ENCODE assay signal across 22 cellular contexts in the genomic region with DNA sequence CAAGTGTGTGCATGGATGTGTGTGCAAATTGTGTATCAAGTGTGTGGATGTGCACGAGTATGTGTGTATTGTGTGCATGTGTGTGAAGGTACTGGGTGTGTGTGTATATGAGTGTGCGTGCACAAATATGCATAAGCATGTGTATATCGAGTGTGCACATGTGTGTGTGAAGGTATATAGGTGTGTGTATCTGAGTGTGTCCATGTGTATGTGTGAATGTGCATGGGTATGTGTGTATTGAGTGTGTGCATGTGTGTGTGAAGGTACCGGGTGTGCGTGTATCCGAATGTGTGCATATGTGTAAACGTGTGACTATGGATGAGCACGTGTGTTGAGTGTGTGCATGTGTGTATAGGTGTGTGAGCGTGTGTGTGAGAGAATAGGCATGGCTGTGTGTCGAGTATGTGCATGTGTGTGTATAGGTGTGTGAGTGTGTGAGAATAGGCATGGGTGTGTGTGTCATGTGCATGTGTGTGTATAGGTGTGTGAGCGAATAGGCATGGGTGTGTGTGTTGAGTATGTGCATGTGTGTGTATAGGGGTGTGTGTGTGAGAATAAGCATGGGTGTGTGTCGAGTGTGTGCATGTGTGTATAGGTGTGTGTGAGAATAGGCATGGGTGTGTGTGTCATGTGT. TPM values are rescaled to one million over a fixed set of nuclear protein-coding genes. Genes with fewer than 3 reads are reported as not detected.
A peak's percentile ranks its signal among the peaks of the same experiment; 100 is the strongest.
DNase-seq lines count a peak whose midpoint lies in the region; ATAC-seq, FAIRE-seq and TF ChIP-seq lines count a peak whose summit lies in the region.
"Had no signal": no experiment of that assay in that cellular context is flagged by ENCODE, and none has a peak within 500 bp of the region (broad histone marks: within the 10 kb centered on the region; RNA-seq: fewer than 3 reads in every experiment).

No MANE protein-coding gene starts in this region.

- no peak for TF ChIP-seq POLR2A in GM12892 (IDR thresholded peaks at IDR 0.05; ENCODE audit: low read depth, low read length)
- no peak for TF ChIP-seq POLR2A in H1 (IDR thresholded peaks at IDR 0.05; ENCODE audit: control extremely low read depth in 1 of 2, low read depth in 2 of 2, low read length in 2 of 2)

- peaks cover 26% of the 10 kb centered on the region for H3K27me3 Mint-ChIP-seq in WTC11 (ENCODE audit: low read depth)
- H3K27me3 Mint-ChIP-seq in activated CD8-positive, alpha-beta memory T cell treated with anti-CD3 and anti-CD28 coated beads, Interleukin-2, amount 10 ng/mL, durations not matched to agents 7 days and 5 days: no peaks in the 10 kb centered on the region
- H3K27me3 Mint-ChIP-seq: CD4-positive, CD25-positive, alpha-beta regulatory T cell; CD8-positive, alpha-beta memory T cell; IgD-negative memory B cell had no signal

- no peaks in the 10 kb centered on the region for H3K4me1 Mint-ChIP-seq in WTC11
- no peaks in the 10 kb centered on the region for H3K4me1 Mint-ChIP-seq in activated CD8-positive, alpha-beta memory T cell treated with anti-CD3 and anti-CD28 coated beads, Interleukin-2, amount 10 ng/mL, durations not matched to agents 7 days and 5 days
- H3K4me1 Mint-ChIP-seq: CD8-positive, alpha-beta memory T cell; IgD-negative memory B cell had no signal

- H3K27ac ChIP-seq in H1 (ENCODE audit: low read depth, low read length): no peak overlapping the region
- H3K27ac ChIP-seq: GM23248, HL-60 had no signal

- no peak for TF ChIP-seq RAD21 in H1 (IDR thresholded peaks at IDR 0.05 in 1 of 2, conservative IDR thresholded peaks at IDR 0.05 in 1 of 2; ENCODE audit: low read depth in 2 of 2, low read length in 2 of 2)

- no peaks in the 10 kb centered on the region for H3K4me1 ChIP-seq in H1 (replicated peaks in 1 of 4; ENCODE audit: control insufficient read depth in 3 of 4, insufficient read depth in 4 of 4, low read length in 3 of 4)
- H3K4me1 ChIP-seq: BE2C had no signal

- H2BK15ac ChIP-seq in H1 (ENCODE audit: low read length): no peak overlapping the region

- TF ChIP-seq EP300 in H1 (IDR thresholded peaks at IDR 0.05; ENCODE audit: borderline replicate concordance in 1 of 2, low read depth in 2 of 2, low read length in 2 of 2): no peak

- H2AFZ ChIP-seq in H1 (ENCODE audit: low read length): no peak overlapping the region
- H2AFZ ChIP-seq: GM23248 had no signal

- H3K23ac ChIP-seq in H1 (ENCODE audit: insufficient read length): no peak overlapping the region

- H3K4me3 ChIP-seq in H1 (ENCODE audit: extremely low read depth in 1 of 4, insufficient read depth in 2 of 4, low read depth in 3 of 4, low read length in 4 of 4): no peak overlapping the region
- H3K4me3 ChIP-seq: GM23248 had no signal

- peak overlapping the region; percentile 37 for H4K91ac ChIP-seq in H1 (replicated peaks; ENCODE audit: insufficient read length, low read length)

- H2BK120ac ChIP-seq in H1 (replicated peaks; ENCODE audit: low read depth, low read length): no peak overlapping the region

- no peak overlapping the region; the same call in 1 of the 2 replicates for H2BK12ac ChIP-seq in H1 (ENCODE audit: low read depth, low read length)

- peaks cover 0 to 7% of the 10 kb centered on the region in 2 experiments; a peak in 2 of 4 replicates for H3K79me2 ChIP-seq in H1 (ENCODE audit: control insufficient read depth in 1 of 2, insufficient read depth in 2 of 2, low read length in 2 of 2)

- peaks cover 0 to 14% of the 10 kb centered on the region in 2 experiments; a peak in 2 of 4 replicates for H3K9me3 ChIP-seq in H1 (ENCODE audit: insufficient read depth in 2 of 2, low read depth in 1 of 2, low read length in 1 of 2)

- no peak for TF ChIP-seq CTCF in D721Med (IDR thresholded peaks at IDR 0.05; ENCODE audit: insufficient read depth, missing control alignments)
- no peak for TF ChIP-seq CTCF in WTC11 (IDR thresholded peaks at IDR 0.05)
- no peak for TF ChIP-seq CTCF in H1 (IDR thresholded peaks at IDR 0.05; ENCODE audit: control extremely low read depth in 1 of 3, insufficient read depth in 1 of 3, low read depth in 1 of 3, low read length in 3 of 3)

- H3K27ac Mint-ChIP-seq in WTC11: no peak overlapping the region
- no peak overlapping the region for H3K27ac Mint-ChIP-seq in activated CD8-positive, alpha-beta memory T cell treated with anti-CD3 and anti-CD28 coated beads, Interleukin-2, amount 10 ng/mL, durations not matched to agents 7 days and 5 days
- H3K27ac Mint-ChIP-seq: CD4-positive, CD25-positive, alpha-beta regulatory T cell; CD8-positive, alpha-beta memory T cell; IgD-negative memory B cell had no signal

- H3K23me2 ChIP-seq in H1 (ENCODE audit: low read depth, low read length): peaks cover 17% of the 10 kb centered on the region

- WGBS in H1 (ENCODE audit: extremely low coverage in 1 of 2, insufficient coverage in 1 of 2, insufficient read length in 1 of 2, insufficient replicate concordance in 2 of 2, low coverage in 1 of 2, low lambda C conversion rate in 2 of 2, missing lambda C conversion rate in 1 of 2), 2 experiments: 86% methylated on average over 12 of the region's 12 CpGs; no CpG with 5 or more reads in 1 of the 2 experiments

- CTCF ChIA-PET in WTC11 (lab: Charles Lee) (no interaction called here), H1 (lab: Charles Lee; ENCODE audit: partially characterized antibody) (no interaction called here)
- CTCF ChIA-PET in activated CD8-positive, alpha-beta memory T cell treated with anti-CD3 and anti-CD28 coated beads, Interleukin-2, amount 10 ng/mL, durations not matched to agents 7 days and 5 days (lab: Charles Lee): no interaction called here

- no peak overlapping the region for H3K18ac ChIP-seq in H1 (ENCODE audit: extremely low read depth, low read length)

- no peak for DNase-seq in D721Med (ENCODE audit: insufficient read length, low spot score)
- no peak for DNase-seq in GM12892 (ENCODE audit: insufficient read length)
- DNase-seq in WTC11 (ENCODE audit: low spot score): no peak
- DNase-seq in H1 (ENCODE audit: low read depth in 1 of 2, low spot score in 2 of 2): no peak
- no peak for DNase-seq in dedifferentiated amniotic fluid mesenchymal stem cell (ENCODE audit: extremely low spot score)
- no peak for DNase-seq in activated CD8-positive, alpha-beta memory T cell treated with anti-CD3 and anti-CD28 coated beads, Interleukin-2, amount 10 ng/mL, durations not matched to agents 7 days and 5 days
- DNase-seq: ACHN; BE2C; C1 segment of cervical spinal cord; CD4-positive, CD25-positive, alpha-beta regulatory T cell; CD8-positive, alpha-beta memory T cell; COR-L47; GM23248; H7; Kasumi-1; KG1 had no signal

- peak; percentile 58 for FAIRE-seq in D721Med (lab: Jason Lieb, UNC)
- peak; percentile 14 for FAIRE-seq in GM12892 (lab: Jason Lieb, UNC)
- no peak for FAIRE-seq in H1 (lab: Jason Lieb, UNC)
- FAIRE-seq: A204.1, G401.6 had no signal

- no peaks in the 10 kb centered on the region for H3K79me1 ChIP-seq in H1 (ENCODE audit: low read depth, low read length)

- no peaks in the 10 kb centered on the region; a peak in 2 of 7 replicates for H3K27me3 ChIP-seq in H1 (replicated peaks in 1 of 4; ENCODE audit: control insufficient read depth in 3 of 4, extremely low read depth in 1 of 4, insufficient read depth in 3 of 4, low read length in 3 of 4)
- H3K27me3 ChIP-seq: BE2C had no signal

- no peak overlapping the region for H4K8ac ChIP-seq in H1 (ENCODE audit: extremely low read depth, insufficient read depth, low read length)

- peak overlapping the region; percentile 66 for H3K4ac ChIP-seq in H1 (replicated peaks; ENCODE audit: insufficient read length, low read depth, low read length)

- peak overlapping the region; percentile 49 for H3K14ac ChIP-seq in H1 (ENCODE audit: insufficient read length)

- H3K36me3 Mint-ChIP-seq in WTC11: no peaks in the 10 kb centered on the region
- no peaks in the 10 kb centered on the region for H3K36me3 Mint-ChIP-seq in activated CD8-positive, alpha-beta memory T cell treated with anti-CD3 and anti-CD28 coated beads, Interleukin-2, amount 10 ng/mL, durations not matched to agents 7 days and 5 days
- H3K36me3 Mint-ChIP-seq: IgD-negative memory B cell had no signal

- POLR2A ChIA-PET in WTC11 (lab: Charles Lee): no interaction called here
- POLR2A ChIA-PET in H1 (lab: Charles Lee; ENCODE audit: partially characterized antibody): no interaction called here

- ATAC-seq in WTC11 (no peak), HG03108 (IDR thresholded peaks at IDR 0.05; ENCODE audit: unreplicated experiment) (no peak)
- ATAC-seq in activated CD8-positive, alpha-beta memory T cell treated with anti-CD3 and anti-CD28 coated beads, Interleukin-2, amount 10 ng/mL, durations not matched to agents 7 days and 5 days: no peak
- ATAC-seq: HCT116 had no signal

- H2AK5ac ChIP-seq in H1 (ENCODE audit: low read depth, low read length): peak overlapping the region; percentile 97

- H4K5ac ChIP-seq in H1 (ENCODE audit: insufficient read length, low read depth, low read length): no peak overlapping the region

- no peaks in the 10 kb centered on the region; a peak in 1 of 8 replicates for H3K36me3 ChIP-seq in H1 (ENCODE audit: control insufficient read depth in 2 of 4, insufficient read depth in 4 of 4, low read length in 3 of 4)
- H3K36me3 ChIP-seq: BE2C had no signal

- H3K56ac ChIP-seq in H1 (replicated peaks; ENCODE audit: insufficient read length, low read depth, low read length): peak overlapping the region; percentile 65

- H3K9me3 Mint-ChIP-seq in WTC11: peaks cover 6% of the 10 kb centered on the region
- H3K9me3 Mint-ChIP-seq in activated CD8-positive, alpha-beta memory T cell treated with anti-CD3 and anti-CD28 coated beads, Interleukin-2, amount 10 ng/mL, durations not matched to agents 7 days and 5 days (ENCODE audit: low read depth): peaks cover 2% of the 10 kb centered on the region
- H3K9me3 Mint-ChIP-seq: CD8-positive, alpha-beta memory T cell; IgD-negative memory B cell had no signal

- H3K9ac ChIP-seq in H1 (replicated peaks in 1 of 4; ENCODE audit: extremely low read depth in 1 of 4, low read depth in 3 of 4, low read length in 3 of 4): peak overlapping the region in 1 of 4 experiments; percentile 25; a peak in 2 of 7 replicates
- H3K9ac ChIP-seq: GM23248 had no signal

- H2BK5ac ChIP-seq in H1 (ENCODE audit: low read depth, low read length): no peak overlapping the region

- H2BK20ac ChIP-seq in H1 (ENCODE audit: low read length): no peak overlapping the region

- H3K4me3 Mint-ChIP-seq in WTC11: no peak overlapping the region
- no peak overlapping the region for H3K4me3 Mint-ChIP-seq in activated CD8-positive, alpha-beta memory T cell treated with anti-CD3 and anti-CD28 coated beads, Interleukin-2, amount 10 ng/mL, durations not matched to agents 7 days and 5 days
- H3K4me3 Mint-ChIP-seq: CD4-positive, CD25-positive, alpha-beta regulatory T cell; CD8-positive, alpha-beta memory T cell; IgD-negative memory B cell had no signal

- H4K20me1 ChIP-seq in H1 (replicated peaks in 1 of 2; ENCODE audit: control insufficient read depth in 1 of 2, insufficient read depth in 2 of 2, low read length in 2 of 2): peaks cover 0 to 23% of the 10 kb centered on the region in 2 experiments

- no peak overlapping the region; a peak in 1 of 4 replicates for H3K4me2 ChIP-seq in H1 (ENCODE audit: insufficient read depth in 1 of 2, low read depth in 2 of 2, low read length in 2 of 2)

RNA-seq across cellular contexts. Expression of gene EVI5L, which starts 12.8 kb away (rescaled TPM):
- polyA plus RNA-seq in GM12892 (2012; ENCODE audit: missing spikeins): 7.0 TPM
- 10.5 to 13.7 TPM (median 13.6 TPM) in 3 replicates for total RNA-seq in WTC11 (2021)
- 10.4 and 11.0 TPM in 2 replicates for total RNA-seq in H1 (2021; fragmentation: NEBNext Ultra II Directional; extraction: Animal tissue kit (Norgen Biotek cat#: 25700))
- polyA plus RNA-seq in H1 (2011; rRNA removed): 7.2 and 13.1 TPM in 2 replicates
- 8.2 TPM for polyA plus RNA-seq in H1 (2011; cell fraction: cytosol; rRNA removed)
- 15.2 TPM for polyA plus RNA-seq in H1 (2011; cell fraction: nucleus; rRNA removed)
- 6.8 to 10.5 TPM (median 9.9 TPM) in 4 replicates for polyA plus RNA-seq in H1 (2012, experiment 1 of 2)
- polyA plus RNA-seq in H1 (2012, experiment 2 of 2): 10.7 TPM
- polyA plus RNA-seq in H1 (2013, experiment 1 of 2): 7.7 TPM
- polyA plus RNA-seq in H1 (2013, experiment 2 of 2): 7.8 TPM
- polyA minus RNA-seq in H1 (2011; rRNA and poly(A)+ RNA removed): 7.2 and 14.2 TPM in 2 replicates
- polyA minus RNA-seq in H1 (2011; cell fraction: cytosol; rRNA and poly(A)+ RNA removed): 4.0 TPM
- polyA minus RNA-seq in H1 (2011; cell fraction: nucleus; rRNA and poly(A)+ RNA removed): 7.9 TPM
- 1 to 10 TPM; 6.0 to 6.1 TPM for total RNA-seq in activated CD8-positive, alpha-beta memory T cell treated with anti-CD3 and anti-CD28 coated beads, Interleukin-2, amount 10 ng/mL, durations not matched to agents 7 days and 5 days

RNA-seq across cellular contexts. Expression of gene PRR36, which starts 31.4 kb away (rescaled TPM):
- polyA plus RNA-seq in GM12892 (2012; ENCODE audit: missing spikeins): not detected
- total RNA-seq in WTC11 (2021): 21.9 to 34.3 TPM (median 31.0 TPM) in 3 replicates
- total RNA-seq in H1 (2021; fragmentation: NEBNext Ultra II Directional; extraction: Animal tissue kit (Norgen Biotek cat#: 25700)): 23.9 and 25.3 TPM in 2 replicates
- polyA plus RNA-seq in H1 (2011; rRNA removed): 1.6 and 3.4 TPM in 2 replicates
- polyA plus RNA-seq in H1 (2011; cell fraction: cytosol; rRNA removed): 0.85 TPM
- polyA plus RNA-seq in H1 (2011; cell fraction: nucleus; rRNA removed): 6.1 TPM
- polyA plus RNA-seq in H1 (2012, experiment 1 of 2): 20.7 to 32.8 TPM (median 29.9 TPM) in 4 replicates
- polyA plus RNA-seq in H1 (2012, experiment 2 of 2): 22.3 TPM
- polyA plus RNA-seq in H1 (2013, experiment 1 of 2): 21.3 TPM
- polyA plus RNA-seq in H1 (2013, experiment 2 of 2): 20.1 TPM
- polyA minus RNA-seq in H1 (2011; rRNA and poly(A)+ RNA removed): 1.2 and 1.9 TPM in 2 replicates
- 17.2 TPM for polyA minus RNA-seq in H1 (2011; cell fraction: cytosol; rRNA and poly(A)+ RNA removed)
- polyA minus RNA-seq in H1 (2011; cell fraction: nucleus; rRNA and poly(A)+ RNA removed): 5.0 TPM
- under 1 TPM in 1 of 2 experiments, not detected in 1; 0.06 TPM for total RNA-seq in activated CD8-positive, alpha-beta memory T cell treated with anti-CD3 and anti-CD28 coated beads, Interleukin-2, amount 10 ng/mL, durations not matched to agents 7 days and 5 days
- total RNA-seq: CD8-positive, alpha-beta memory T cell; GM23248 had no signal
- polyA plus RNA-seq: CD8-positive, alpha-beta memory T cell; GM23248; IgD-negative memory B cell had no signal

RNA-seq across cellular contexts. Expression of gene LRRC8E, which starts 45.5 kb away (rescaled TPM):
- not detected for polyA plus RNA-seq in GM12892 (2012; ENCODE audit: missing spikeins)
- 3.0 to 3.6 TPM (median 3.1 TPM) in 3 replicates for total RNA-seq in WTC11 (2021)
- 2.9 and 3.4 TPM in 2 replicates for total RNA-seq in H1 (2021; fragmentation: NEBNext Ultra II Directional; extraction: Animal tissue kit (Norgen Biotek cat#: 25700))
- 2.7 and 2.8 TPM in 2 replicates for polyA plus RNA-seq in H1 (2011; rRNA removed)
- polyA plus RNA-seq in H1 (2011; cell fraction: cytosol; rRNA removed): 2.2 TPM
- polyA plus RNA-seq in H1 (2011; cell fraction: nucleus; rRNA removed): 3.0 TPM
- polyA plus RNA-seq in H1 (2012, experiment 1 of 2): 2.2 to 3.0 TPM (median 2.6 TPM) in 4 replicates
- 2.1 TPM for polyA plus RNA-seq in H1 (2012, experiment 2 of 2)
- 5.0 TPM for polyA plus RNA-seq in H1 (2013, experiment 1 of 2)
- polyA plus RNA-seq in H1 (2013, experiment 2 of 2): 4.7 TPM
- 4.8 and 4.9 TPM in 2 replicates for polyA minus RNA-seq in H1 (2011; rRNA and poly(A)+ RNA removed)
- 1.6 TPM for polyA minus RNA-seq in H1 (2011; cell fraction: cytosol; rRNA and poly(A)+ RNA removed)
- polyA minus RNA-seq in H1 (2011; cell fraction: nucleus; rRNA and poly(A)+ RNA removed): 3.2 TPM
- not detected for total RNA-seq in activated CD8-positive, alpha-beta memory T cell treated with anti-CD3 and anti-CD28 coated beads, Interleukin-2, amount 10 ng/mL, durations not matched to agents 7 days and 5 days
- total RNA-seq: CD4-positive, CD25-positive, alpha-beta regulatory T cell; CD8-positive, alpha-beta memory T cell had no signal
- polyA plus RNA-seq: CD4-positive, CD25-positive, alpha-beta regulatory T cell; CD8-positive, alpha-beta memory T cell; IgD-negative memory B cell had no signal

Comparison
In these comparisons a context has a peak if more than half of its experiments do, and no peak if none do; other contexts are left out.
1. RNA of gene PRR36, which starts 31.4 kb away (total RNA-seq): 23.9 to 25.3 TPM in H1 and 21.9 to 34.3 TPM in WTC11; 0.06 TPM in activated CD8-positive, alpha-beta memory T cell treated with anti-CD3 and anti-CD28 coated beads, Interleukin-2, amount 10 ng/mL, durations not matched to agents 7 days and 5 days; every median in the first group is over 10 times any median in the second.